Comparison of ENCODE assay signal across 8 cellular contexts in the genomic region with DNA sequence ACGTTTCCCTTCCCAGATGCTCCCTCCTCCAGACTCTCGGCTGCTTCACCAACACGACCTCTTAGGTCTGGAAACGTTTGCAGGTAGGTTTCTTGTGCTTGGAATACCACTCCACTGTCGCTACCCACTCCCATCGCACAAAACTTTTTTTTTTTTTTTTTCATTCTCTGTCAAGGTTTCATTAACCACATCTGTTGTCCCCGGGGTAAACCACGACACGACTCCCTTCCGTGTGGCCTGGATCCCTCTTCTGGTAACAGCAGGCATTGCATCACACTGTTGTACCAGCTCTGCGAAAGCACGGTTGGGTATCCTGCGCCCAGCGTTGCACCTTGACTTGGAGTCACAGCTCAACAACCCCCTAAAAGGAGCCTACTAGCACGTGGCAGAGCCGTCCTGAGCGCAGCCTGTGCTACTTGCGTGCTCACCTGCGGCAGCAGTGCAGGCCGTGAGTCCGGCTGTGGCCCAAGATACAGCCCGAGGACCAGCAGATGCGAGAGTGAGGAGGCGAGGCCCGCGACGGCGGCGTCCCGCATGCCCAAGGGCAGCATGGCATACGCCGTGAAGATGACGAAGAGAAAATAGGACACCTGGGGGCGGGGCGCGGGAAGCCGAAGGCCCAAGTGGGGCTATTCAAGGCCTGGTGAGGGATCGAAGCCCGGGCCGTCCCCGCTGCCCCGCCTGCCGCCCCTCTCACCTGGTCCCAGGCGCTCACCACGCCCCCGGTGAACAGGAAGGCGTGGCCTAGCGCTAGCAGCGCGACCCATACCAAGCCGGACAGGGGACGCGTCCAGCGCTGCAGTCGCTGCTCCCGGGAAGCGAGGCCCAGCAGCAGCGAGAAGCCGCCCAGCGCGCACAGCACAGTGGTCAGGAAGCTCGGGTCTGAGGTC. TPM values are rescaled to one million over a fixed set of nuclear protein-coding genes. Genes with fewer than 3 reads are reported as not detected.
DNase-seq lines count a peak whose midpoint lies in the region; ATAC-seq, FAIRE-seq and TF ChIP-seq lines count a peak whose summit lies in the region.

No MANE protein-coding gene starts in this region.

- H3K4me1 Mint-ChIP-seq in CD14-positive monocyte: peaks cover 89% of the 10 kb centered on the region

- 7% methylated on average over 51 of the region's 62 CpGs; no CpG with 5 or more reads in 1 of the 2 experiments for WGBS in H1 (ENCODE audit: extremely low coverage in 1 of 2, insufficient coverage in 1 of 2, insufficient read length in 1 of 2, insufficient replicate concordance in 2 of 2, low coverage in 1 of 2, low lambda C conversion rate in 2 of 2, missing lambda C conversion rate in 1 of 2), 2 experiments

- peak; percentile 50 to 54 for TF ChIP-seq RAD21 in H1 (IDR thresholded peaks at IDR 0.05 in 1 of 2, conservative IDR thresholded peaks at IDR 0.05 in 1 of 2; ENCODE audit: low read depth in 2 of 2, low read length in 2 of 2)

- H4K8ac ChIP-seq in H1 (ENCODE audit: extremely low read depth, insufficient read depth, low read length): peak overlapping the region; percentile 81; the same call in 1 of the 2 replicates

- no peaks in the 10 kb centered on the region for H3K36me3 ChIP-seq in H1 (ENCODE audit: control insufficient read depth in 2 of 4, insufficient read depth in 4 of 4, low read length in 3 of 4)
- no peaks in the 10 kb centered on the region for H3K36me3 ChIP-seq in mucosa of descending colon (ENCODE audit: low read depth)

- FAIRE-seq in GM19239 (lab: Jason Lieb, UNC): peak; percentile 96
- FAIRE-seq in H1 (lab: Jason Lieb, UNC): peak; percentile 78

- CTCF ChIA-PET in H1 (lab: Charles Lee; ENCODE audit: partially characterized antibody): interaction anchor here (0.6 to 27.8 kb wide), 34 partner anchors 9 to 733 kb away, joined by 3 to 664 read pairs (median 4); a partner anchor contains a TSS

- H2BK20ac ChIP-seq in H1 (ENCODE audit: low read length): peak overlapping the region; percentile 96; the same call in 1 of the 2 replicates

- no peaks in the 10 kb centered on the region for H3K79me1 ChIP-seq in H1 (ENCODE audit: low read depth, low read length)

- H2AK5ac ChIP-seq in H1 (ENCODE audit: low read depth, low read length): no peak overlapping the region

- H3K4me3 Mint-ChIP-seq in CD14-positive monocyte: peak overlapping the region; percentile 74 to 88

- peak overlapping the region; percentile 74 for H2BK120ac ChIP-seq in H1 (replicated peaks; ENCODE audit: low read depth, low read length)

- peak overlapping the region in 6 of 7 donors; percentile 41 to 70 (median 64) for H3K27ac Mint-ChIP-seq in CD14-positive monocyte

- H3K4me1 ChIP-seq in H1 (replicated peaks in 1 of 4; ENCODE audit: control insufficient read depth in 3 of 4, insufficient read depth in 4 of 4, low read length in 3 of 4) (peaks cover 0 to 16% (median 9%) of the 10 kb centered on the region in 4 experiments; a peak in 5 of 7 replicates), mucosa of descending colon (ENCODE audit: low read depth) (peaks cover 36% of the 10 kb centered on the region)

- intact Hi-C loops in CD14-positive monocyte (cut with micrococcal nuclease): loop anchor here in 1 of 2 donors (2.0 kb wide), 1 partner anchor 98 kb away; no protein-coding TSS in a partner anchor
- intact Hi-C loops in mucosa of descending colon (cut with DNase I, micrococcal nuclease): loop anchor here (5.0 kb wide), 3 partner anchors 35 to 105 kb away; a partner anchor contains a TSS

- H3K56ac ChIP-seq in H1 (replicated peaks; ENCODE audit: insufficient read length, low read depth, low read length): no peak overlapping the region

- no peaks in the 10 kb centered on the region for H3K9me3 ChIP-seq in H1 (ENCODE audit: insufficient read depth in 2 of 2, low read depth in 1 of 2, low read length in 1 of 2)
- H3K9me3 ChIP-seq in mucosa of descending colon: no peaks in the 10 kb centered on the region

- peaks cover 23 to 42% (median 40%) of the 10 kb centered on the region in 3 donors for H3K27me3 Mint-ChIP-seq in CD14-positive monocyte (ENCODE audit: low read depth in 3 of 3)

- no peak for TF ChIP-seq EP300 in H1 (IDR thresholded peaks at IDR 0.05; ENCODE audit: borderline replicate concordance in 1 of 2, low read depth in 2 of 2, low read length in 2 of 2)

- H4K20me1 ChIP-seq in H1 (replicated peaks in 1 of 2; ENCODE audit: control insufficient read depth in 1 of 2, insufficient read depth in 2 of 2, low read length in 2 of 2): peaks cover 0 to 2% of the 10 kb centered on the region in 2 experiments

- H4K5ac ChIP-seq in H1 (ENCODE audit: insufficient read length, low read depth, low read length): no peak overlapping the region

- POLR2A ChIA-PET in H1 (lab: Charles Lee; ENCODE audit: partially characterized antibody): interaction anchor here (1.0 to 5.8 kb wide), 11 partner anchors 14 to 110 kb away, joined by 3 to 46 read pairs (median 4); a partner anchor contains a TSS

- TF ChIP-seq CTCF in CD14-positive monocyte (IDR thresholded peaks at IDR 0.05) (peak; percentile 86), H1 (IDR thresholded peaks at IDR 0.05; ENCODE audit: control extremely low read depth in 1 of 3, insufficient read depth in 1 of 3, low read depth in 1 of 3, low read length in 3 of 3) (peak in 2 of 3 experiments; percentile 56 to 79; a peak in 3 of 4 replicates), mucosa of descending colon (IDR thresholded peaks at IDR 0.05) (peak; percentile 60)

- ATAC-seq in HG03378 (IDR thresholded peaks at IDR 0.05; ENCODE audit: unreplicated experiment) (peak; percentile 76), mucosa of descending colon (peak; percentile 75)

- H3K9ac ChIP-seq in H1 (replicated peaks in 1 of 4; ENCODE audit: extremely low read depth in 1 of 4, low read depth in 3 of 4, low read length in 3 of 4): peak overlapping the region in 1 of 4 experiments; percentile 4; a peak in 1 of 7 replicates

- H3K23ac ChIP-seq in H1 (ENCODE audit: insufficient read length): no peak overlapping the region

- H3K23me2 ChIP-seq in H1 (ENCODE audit: low read depth, low read length): peaks cover 18% of the 10 kb centered on the region

- H4K91ac ChIP-seq in H1 (replicated peaks; ENCODE audit: insufficient read length, low read length): peak overlapping the region; percentile 87

- peak overlapping the region; percentile 83 for H3K18ac ChIP-seq in H1 (ENCODE audit: extremely low read depth, low read length)

- H2BK12ac ChIP-seq in H1 (ENCODE audit: low read depth, low read length): peak overlapping the region; percentile 99

- peak overlapping the region; percentile 80; the same call in 1 of the 2 replicates for H2BK5ac ChIP-seq in H1 (ENCODE audit: low read depth, low read length)

- no peak for DNase-seq in CD14-positive monocyte (ENCODE audit: low spot score)
- DNase-seq in GM19239 (ENCODE audit: insufficient read length, low spot score): peak; percentile 95
- peak; percentile 76 for DNase-seq in NCI-H748 treated with DMSO at 0.1 percent for 48 hours (lab: John Stamatoyannopoulos, UW)
- DNase-seq in activated CD8-positive, alpha-beta memory T cell treated with anti-CD3 and anti-CD28 coated beads for 24 hours: peak; percentile 87
- peak; percentile 34 to 89 for DNase-seq in H1 (ENCODE audit: low read depth in 1 of 2, low spot score in 2 of 2)
- DNase-seq in mucosa of descending colon: peak; percentile 76 to 87 (median 80)
- DNase-seq in stimulated activated CD8-positive, alpha-beta memory T cell treated with anti-CD3 and anti-CD28 coated beads, Interleukin-4, amount 100 ng/mL, for 48 hours: peak; percentile 83

- H3K27ac ChIP-seq in H1 (ENCODE audit: low read depth, low read length): no peak overlapping the region

- peaks cover 29 to 38% of the 10 kb centered on the region in 2 donors for H3K36me3 Mint-ChIP-seq in CD14-positive monocyte

- H3K79me2 ChIP-seq in H1 (ENCODE audit: control insufficient read depth in 1 of 2, insufficient read depth in 2 of 2, low read length in 2 of 2): no peaks in the 10 kb centered on the region

- peak overlapping the region; percentile 100 for H2BK15ac ChIP-seq in H1 (ENCODE audit: low read length)

- peaks cover 38 to 84% (median 58%) of the 10 kb centered on the region in 4 experiments for H3K27me3 ChIP-seq in H1 (replicated peaks in 1 of 4; ENCODE audit: control insufficient read depth in 3 of 4, extremely low read depth in 1 of 4, insufficient read depth in 3 of 4, low read length in 3 of 4)

- no peak overlapping the region for H3K4ac ChIP-seq in H1 (replicated peaks; ENCODE audit: insufficient read length, low read depth, low read length)

- peaks cover 0 to 9% (median 6%) of the 10 kb centered on the region in 7 donors for H3K9me3 Mint-ChIP-seq in CD14-positive monocyte

- H3K4me2 ChIP-seq in H1 (ENCODE audit: insufficient read depth in 1 of 2, low read depth in 2 of 2, low read length in 2 of 2): peak overlapping the region; percentile 76 to 98

- peak overlapping the region; percentile 97 for H2AFZ ChIP-seq in H1 (ENCODE audit: low read length)

- H3K4me3 ChIP-seq in H1 (ENCODE audit: extremely low read depth in 1 of 4, insufficient read depth in 2 of 4, low read depth in 3 of 4, low read length in 4 of 4) (peak overlapping the region; percentile 32 to 62 (median 52)), mucosa of descending colon (no peak overlapping the region)

- H3K14ac ChIP-seq in H1 (ENCODE audit: insufficient read length): no peak overlapping the region

- TF ChIP-seq POLR2A in H1 (IDR thresholded peaks at IDR 0.05; ENCODE audit: control extremely low read depth in 1 of 2, low read depth in 2 of 2, low read length in 2 of 2): no peak

RNA-seq across cellular contexts. Expression of a gene that starts 2.5 kb away (rescaled TPM):
- under 1 TPM; 0.69 to 0.70 TPM for polyA plus RNA-seq in CD14-positive monocyte
- 0.35 and 0.69 TPM in 2 replicates for total RNA-seq in H1 (2021; fragmentation: NEBNext Ultra II Directional; extraction: Animal tissue kit (Norgen Biotek cat#: 25700))
- polyA plus RNA-seq in H1 (2011; rRNA removed): 0.27 and 0.57 TPM in 2 replicates
- 0.45 TPM for polyA plus RNA-seq in H1 (2011; cell fraction: cytosol; rRNA removed)
- polyA plus RNA-seq in H1 (2011; cell fraction: nucleus; rRNA removed): 7.5 TPM
- 0.40 to 0.81 TPM (median 0.56 TPM) in 4 replicates for polyA plus RNA-seq in H1 (2012, experiment 1 of 2)
- 0.14 TPM for polyA plus RNA-seq in H1 (2012, experiment 2 of 2)
- 0.51 TPM for polyA plus RNA-seq in H1 (2013, experiment 1 of 2)
- 0.37 TPM for polyA plus RNA-seq in H1 (2013, experiment 2 of 2)
- polyA minus RNA-seq in H1 (2011; rRNA and poly(A)+ RNA removed): 1.4 and 2.2 TPM in 2 replicates
- polyA minus RNA-seq in H1 (2011; cell fraction: cytosol; rRNA and poly(A)+ RNA removed): 2.1 TPM
- polyA minus RNA-seq in H1 (2011; cell fraction: nucleus; rRNA and poly(A)+ RNA removed): 4.8 TPM
- total RNA-seq in mucosa of descending colon: 10 to 100 TPM; 13.9 to 23.5 (median 20.7) TPM

RNA-seq across cellular contexts. Expression of a gene that starts 7.5 kb away (rescaled TPM):
- polyA plus RNA-seq in CD14-positive monocyte: 10 to 100 TPM; 11.7 to 11.8 TPM
- 0.39 and 0.55 TPM in 2 replicates for total RNA-seq in H1 (2021; fragmentation: NEBNext Ultra II Directional; extraction: Animal tissue kit (Norgen Biotek cat#: 25700))
- polyA plus RNA-seq in H1 (2011; rRNA removed): 0.20 and 0.24 TPM in 2 replicates
- polyA plus RNA-seq in H1 (2011; cell fraction: cytosol; rRNA removed): 0.36 TPM
- 0.73 TPM for polyA plus RNA-seq in H1 (2011; cell fraction: nucleus; rRNA removed)
- 0.20 to 0.72 TPM (median 0.32 TPM) in 3 of 4 replicates, not detected in the other for polyA plus RNA-seq in H1 (2012, experiment 1 of 2)
- polyA plus RNA-seq in H1 (2012, experiment 2 of 2): not detected
- polyA plus RNA-seq in H1 (2013, experiment 1 of 2): 0.30 TPM
- 0.26 TPM for polyA plus RNA-seq in H1 (2013, experiment 2 of 2)
- polyA minus RNA-seq in H1 (2011; rRNA and poly(A)+ RNA removed): 0.17 and 0.76 TPM in 2 replicates
- not detected for polyA minus RNA-seq in H1 (2011; cell fraction: cytosol; rRNA and poly(A)+ RNA removed)
- polyA minus RNA-seq in H1 (2011; cell fraction: nucleus; rRNA and poly(A)+ RNA removed): 0.90 TPM
- total RNA-seq in mucosa of descending colon: 10 to 100 TPM; 40.6 to 99.9 (median 71.7) TPM

RNA-seq across cellular contexts. Expression of a gene that starts 21.0 kb away (rescaled TPM):
- polyA plus RNA-seq in CD14-positive monocyte (10 to 100 TPM; 51.5 to 87.3 TPM), H1 (2011; rRNA removed) (6.7 and 9.7 TPM in 2 replicates)
- 4.1 and 6.8 TPM in 2 replicates for total RNA-seq in H1 (2021; fragmentation: NEBNext Ultra II Directional; extraction: Animal tissue kit (Norgen Biotek cat#: 25700))
- polyA plus RNA-seq in H1 (2011; cell fraction: cytosol; rRNA removed): 9.0 TPM
- polyA plus RNA-seq in H1 (2011; cell fraction: nucleus; rRNA removed): 70.2 TPM
- 7.9 to 10.8 TPM (median 9.6 TPM) in 4 replicates for polyA plus RNA-seq in H1 (2012, experiment 1 of 2)
- polyA plus RNA-seq in H1 (2012, experiment 2 of 2): 2.2 TPM
- polyA plus RNA-seq in H1 (2013, experiment 1 of 2): 4.9 TPM
- 4.3 TPM for polyA plus RNA-seq in H1 (2013, experiment 2 of 2)
- 2.8 and 8.7 TPM in 2 replicates for polyA minus RNA-seq in H1 (2011; rRNA and poly(A)+ RNA removed)
- polyA minus RNA-seq in H1 (2011; cell fraction: cytosol; rRNA and poly(A)+ RNA removed): 1.4 TPM
- polyA minus RNA-seq in H1 (2011; cell fraction: nucleus; rRNA and poly(A)+ RNA removed): 12.2 TPM
- 1 to 10 TPM; 3.4 to 6.1 (median 3.8) TPM for total RNA-seq in mucosa of descending colon

RNA-seq across cellular contexts. Expression of a gene that starts 22.4 kb away (rescaled TPM):
- polyA plus RNA-seq in CD14-positive monocyte (1 to 10 TPM; 2.7 to 2.9 TPM), H1 (2011; rRNA removed) (5.3 and 9.8 TPM in 2 replicates)
- total RNA-seq in H1 (2021; fragmentation: NEBNext Ultra II Directional; extraction: Animal tissue kit (Norgen Biotek cat#: 25700)): 6.7 and 7.0 TPM in 2 replicates
- 7.5 TPM for polyA plus RNA-seq in H1 (2011; cell fraction: cytosol; rRNA removed)
- polyA plus RNA-seq in H1 (2011; cell fraction: nucleus; rRNA removed): 52.3 TPM
- polyA plus RNA-seq in H1 (2012, experiment 1 of 2): 5.3 to 9.0 TPM (median 7.0 TPM) in 4 replicates
- polyA plus RNA-seq in H1 (2012, experiment 2 of 2): 1.1 TPM
- 3.7 TPM for polyA plus RNA-seq in H1 (2013, experiment 1 of 2)
- polyA plus RNA-seq in H1 (2013, experiment 2 of 2): 3.1 TPM
- polyA minus RNA-seq in H1 (2011; rRNA and poly(A)+ RNA removed): 4.1 TPM in 2 replicates
- polyA minus RNA-seq in H1 (2011; cell fraction: cytosol; rRNA and poly(A)+ RNA removed): 4.5 TPM
- polyA minus RNA-seq in H1 (2011; cell fraction: nucleus; rRNA and poly(A)+ RNA removed): 20.5 TPM
- total RNA-seq in mucosa of descending colon: 1 to 10 TPM; 3.7 to 6.3 (median 5.0) TPM

RNA-seq across cellular contexts. Expression of a gene that starts 24.6 kb away (rescaled TPM):
- polyA plus RNA-seq in CD14-positive monocyte (10 to 100 TPM; 36.4 to 63.8 TPM), H1 (2011; rRNA removed) (0.09 and 0.11 TPM in 2 replicates)
- not detected in 2 replicates for total RNA-seq in H1 (2021; fragmentation: NEBNext Ultra II Directional; extraction: Animal tissue kit (Norgen Biotek cat#: 25700))
- polyA plus RNA-seq in H1 (2011; cell fraction: cytosol; rRNA removed): 0.08 TPM
- 0.11 TPM for polyA plus RNA-seq in H1 (2011; cell fraction: nucleus; rRNA removed)
- polyA plus RNA-seq in H1 (2012, experiment 1 of 2): 0.21 TPM in 1 of 4 replicates, not detected in the others
- not detected for polyA plus RNA-seq in H1 (2012, experiment 2 of 2)
- not detected for polyA plus RNA-seq in H1 (2013, experiment 1 of 2)
- not detected for polyA plus RNA-seq in H1 (2013, experiment 2 of 2)
- not detected in 2 replicates for polyA minus RNA-seq in H1 (2011; rRNA and poly(A)+ RNA removed)
- polyA minus RNA-seq in H1 (2011; cell fraction: cytosol; rRNA and poly(A)+ RNA removed): not detected
- not detected for polyA minus RNA-seq in H1 (2011; cell fraction: nucleus; rRNA and poly(A)+ RNA removed)
- total RNA-seq in mucosa of descending colon: 10 to 100 TPM in 2 of 3 donors, 1 to 10 TPM in 1; 8.5 to 15.8 (median 12.1) TPM

Comparison
In these comparisons a context has a peak if more than half of its experiments do, and no peak if none do; other contexts are left out.
1. RNA of a gene that starts 7.5 kb away (total RNA-seq): 40.6 to 99.9 TPM in mucosa of descending colon; 0.39 to 0.55 TPM in H1; every median in the first group is over 10 times any median in the second.
2. Peak in every context shown above with its lines, with median percentiles within 50 percentile points of each other: CTCF ChIP-seq.